ENCODE assay signal across 1 cellular context in genomic region chr1:1181129-1181937, GRCh38.
TF ChIP-seq lines count a peak whose summit lies in the region.

No MANE protein-coding gene starts in this region.

TF ChIP-seq in HepG2, 621 proteins besides CTCF, POLR2A, EP300 and RAD21:
- TF ChIP-seq SUZ12 (IDR thresholded peaks at IDR 0.05; ENCODE audit: low read depth, low read length) (no peak), ZNF660 (CRISPR knock-in tag; IDR thresholded peaks at IDR 0.05; ENCODE audit: borderline replicate concordance, low read depth) (no peak), ZNF597 (CRISPR knock-in tag; IDR thresholded peaks at IDR 0.05) (no peak), MNT (IDR thresholded peaks at IDR 0.05) (no peak), NR2F6 (IDR thresholded peaks at IDR 0.05) (no peak), NR2F6 (CRISPR knock-in tag; IDR thresholded peaks at IDR 0.05) (no peak), RFXANK (CRISPR knock-in tag; IDR thresholded peaks at IDR 0.05) (no peak), CHD4 (IDR thresholded peaks at IDR 0.05; ENCODE audit: borderline replicate concordance, low read length) (no peak), HOMEZ (CRISPR knock-in tag; IDR thresholded peaks at IDR 0.05; ENCODE audit: low read depth) (no peak), TP53 (CRISPR knock-in tag; conservative IDR thresholded peaks at IDR 0.05) (no peak), ZNF567 (CRISPR knock-in tag; IDR thresholded peaks at IDR 0.05; ENCODE audit: borderline replicate concordance) (no peak), TFAP4 (IDR thresholded peaks at IDR 0.05; ENCODE audit: borderline replicate concordance, low read depth) (no peak)
